In genomic region chr6:151254451-151255081, GRCh38 we compare ENCODE assay signal across 1 cellular context.
TF ChIP-seq lines count a peak whose summit lies in the region.

No MANE protein-coding gene starts in this region.

TF ChIP-seq in IMR-90, 13 proteins besides CTCF, POLR2A, EP300 and RAD21 (continued from another document):
- TF ChIP-seq NFE2L2 (IDR thresholded peaks at IDR 0.05; ENCODE audit: low read depth, low read length), result no peak
- no peak for TF ChIP-seq RCOR1 (IDR thresholded peaks at IDR 0.05; ENCODE audit: insufficient replicate concordance, low read length)
- TF ChIP-seq FOS (IDR thresholded peaks at IDR 0.05; ENCODE audit: low read depth, low read length), result no peak
- TF ChIP-seq RFX5 (IDR thresholded peaks at IDR 0.05; ENCODE audit: low read depth, low read length), result no peak
- TF ChIP-seq MXI1 (IDR thresholded peaks at IDR 0.05; ENCODE audit: borderline replicate concordance, low read depth, low read length), result no peak
- no peak for TF ChIP-seq SMC3 (IDR thresholded peaks at IDR 0.05; ENCODE audit: low read depth, low read length)
- no peak for TF ChIP-seq CEBPB (IDR thresholded peaks at IDR 0.05; ENCODE audit: low read depth, low read length)
- no peak for TF ChIP-seq CHD1 (IDR thresholded peaks at IDR 0.05; ENCODE audit: low read depth, low read length)
